ENCODE assay signal across 19 cellular contexts in the genomic region with DNA sequence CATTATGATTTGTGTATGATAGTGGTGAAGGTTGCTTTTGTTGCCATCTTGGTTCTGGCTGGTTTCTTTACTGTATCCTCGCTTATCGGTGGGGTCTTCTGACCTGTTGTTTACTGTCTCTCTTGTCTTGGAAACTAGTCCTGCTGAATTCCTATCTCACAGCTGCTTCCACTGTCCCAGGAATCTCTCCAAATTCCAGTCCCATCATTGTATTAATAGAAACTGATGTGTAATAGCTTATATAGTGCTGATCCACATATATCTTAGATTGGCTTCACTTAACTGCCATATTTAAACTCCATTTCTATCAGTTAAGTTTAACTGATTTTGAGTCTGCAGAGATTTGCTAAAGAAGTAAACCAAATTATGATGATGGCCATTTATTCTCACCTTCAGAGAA.
"Had no signal": no experiment of that assay in that cellular context is flagged by ENCODE, and none has a peak within 500 bp of the region (broad histone marks: within the 10 kb centered on the region; RNA-seq: fewer than 3 reads in every experiment).

No MANE protein-coding gene starts in this region.

- H3K9me3 ChIP-seq: gastrocnemius medialis, left lung, suprapubic skin had no signal

- ATAC-seq: activated T-helper 17 cell treated with anti-CD3 and anti-CD28 coated beads, Interleukin-2, amount 50 U/mL, for 72 hours; naive thymus-derived CD4-positive, alpha-beta T cell; stimulated activated naive CD8-positive, alpha-beta T cell treated with anti-CD3 and anti-CD28 coated beads, Interleukin-15, amount 100 ng/mL, for 72 hours had no signal

- H3K36me3 ChIP-seq: gastrocnemius medialis, left lung, suprapubic skin had no signal

- H3K27ac ChIP-seq: gastrocnemius medialis, left lung, parathyroid adenoma, suprapubic skin had no signal

- H3K9ac ChIP-seq: parathyroid adenoma had no signal

- DNase-seq: activated CD4-positive, alpha-beta memory T cell treated with anti-CD3 and anti-CD28 coated beads, Interleukin-2, amount 10 ng/mL, durations not matched to agents 7 days and 5 days; activated CD4-positive, alpha-beta T cell treated with anti-CD3 and anti-CD28 coated beads for 48 hours; activated CD4-positive, CD25-positive, alpha-beta regulatory T cell; activated naive CD4-positive, alpha-beta T cell; activated naive CD8-positive, alpha-beta T cell treated with anti-CD3 and anti-CD28 coated beads for 36 hours; activated T-cell treated with anti-CD3 and anti-CD28 coated beads, Interleukin-2, amount 50 U/mL, for 1 hour; central memory CD4-positive, alpha-beta T cell; endodermal cell; gastrocnemius medialis; head of caudate nucleus; left lung; naive thymus-derived CD4-positive, alpha-beta T cell; stimulated activated CD4-positive, alpha-beta T cell treated with anti-CD3 and anti-CD28 coated beads, Interleukin-2, amount 100 ng/mL, for 24 hours; stimulated activated naive CD8-positive, alpha-beta T cell treated with anti-CD3 and anti-CD28 coated beads, Interleukin-15, amount 100 ng/mL, for 72 hours; T-helper 1 cell; T-helper 9 cell had no signal

- H3K4me3 ChIP-seq: gastrocnemius medialis, left lung, suprapubic skin had no signal

- H3K27me3 ChIP-seq: gastrocnemius medialis, left lung, suprapubic skin had no signal

- H2AFZ ChIP-seq: parathyroid adenoma had no signal

- H3K4me1 ChIP-seq: parathyroid adenoma had no signal

- H3K79me2 ChIP-seq: parathyroid adenoma had no signal
